18 cellular contexts compared by ENCODE assay signal in the genomic region with DNA sequence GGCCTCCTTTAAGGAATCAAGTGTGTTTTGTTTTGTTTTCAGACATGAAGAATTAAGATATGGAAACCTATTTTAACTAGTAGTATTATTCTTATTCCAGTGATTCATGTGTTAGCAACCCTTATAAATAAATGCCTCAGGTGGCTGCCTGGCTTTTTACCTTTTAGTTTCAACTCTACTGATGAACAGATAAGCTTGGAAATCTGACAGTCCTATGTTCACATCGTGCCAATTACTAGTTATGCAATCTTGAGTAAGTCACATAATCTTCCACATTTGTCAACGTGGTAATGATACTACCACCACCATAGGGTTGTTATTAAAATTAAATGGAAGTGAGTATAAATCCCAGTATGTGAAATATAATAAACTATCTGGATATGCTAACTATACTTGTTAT.
DNase-seq lines count a peak whose midpoint lies in the region; ATAC-seq and TF ChIP-seq lines count a peak whose summit lies in the region.
"Had no signal": no experiment of that assay in that cellular context is flagged by ENCODE, and none has a peak within 500 bp of the region (broad histone marks: within the 10 kb centered on the region; RNA-seq: fewer than 3 reads in every experiment).

No MANE protein-coding gene starts in this region.

- H3K36me3 ChIP-seq in right atrium auricular region (no peaks in the 10 kb centered on the region), left lung (no peaks in the 10 kb centered on the region), thyroid gland (no peaks in the 10 kb centered on the region)
- H3K36me3 ChIP-seq: vagina had no signal

- TF ChIP-seq CTCF in right atrium auricular region (IDR thresholded peaks at IDR 0.05), result no peak
- no peak for TF ChIP-seq CTCF in VCaP (conservative IDR thresholded peaks at IDR 0.05)
- TF ChIP-seq CTCF in left lung (IDR thresholded peaks at IDR 0.05), result no peak
- TF ChIP-seq CTCF in thyroid gland (IDR thresholded peaks at IDR 0.05), result no peak

- H3K9me3 ChIP-seq in right atrium auricular region, result no peaks in the 10 kb centered on the region
- no peaks in the 10 kb centered on the region for H3K9me3 ChIP-seq in left lung
- no peaks in the 10 kb centered on the region for H3K9me3 ChIP-seq in thyroid gland
- H3K9me3 ChIP-seq: vagina had no signal

- WGBS in thyroid gland, 2 donors, result 34 to 45% methylated on average over 2 of the region's 2 CpGs

- DNase-seq in right atrium auricular region (ENCODE audit: low spot score), result no peak
- DNase-seq in Right ventricle myocardium inferior (ENCODE audit: missing footprints), result no peak
- no peak for DNase-seq in left lung
- DNase-seq in thyroid gland, result no peak
- no peak for DNase-seq in stimulated activated CD4-positive, alpha-beta T cell treated with anti-CD3 and anti-CD28 coated beads, Interleukin-15, amount 100 ng/mL, for 24 hours
- DNase-seq in SHP77 treated with DMSO at 0.1 percent for 48 hours (lab: John Stamatoyannopoulos, UW), result no peak
- DNase-seq: activated CD4-positive, alpha-beta T cell treated with anti-CD3 and anti-CD28 coated beads for 48 hours; activated naive CD4-positive, alpha-beta T cell treated with anti-CD3 and anti-CD28 coated beads for 36 hours; activated T-cell treated with anti-CD3 and anti-CD28 coated beads for 4 hours; CD4-positive, alpha-beta memory T cell; DMS79 treated with DMSO at 0.1 percent for 48 hours; H9; NCI-H1930 had no signal

- intact Hi-C loops in Right ventricle myocardium inferior (cut with DNase I), result loop anchor here (2.0 to 5.0 kb wide), 2 partner anchors 13 to 65 kb away; partner anchors contain the start of gene TBC1D4
- intact Hi-C loops in left lung (cut with DNase I), result no loop called here
- intact Hi-C loops in thyroid gland (cut with DNase I), result no loop called here

- peaks cover 0 to 67% of the 10 kb centered on the region in 2 donors for H3K4me1 ChIP-seq in right atrium auricular region
- H3K4me1 ChIP-seq in left lung, result peaks cover 15 to 28% of the 10 kb centered on the region in 2 donors
- H3K4me1 ChIP-seq in thyroid gland, result peaks cover 61 to 71% of the 10 kb centered on the region in 2 donors

- H3K27me3 ChIP-seq in right atrium auricular region (no peaks in the 10 kb centered on the region), left lung (no peaks in the 10 kb centered on the region), thyroid gland (no peaks in the 10 kb centered on the region)
- H3K27me3 ChIP-seq: vagina had no signal

- H3K27ac ChIP-seq in right atrium auricular region, result peak overlapping the region; percentile 60 to 76
- 0 out of 2 replicates have a peak overlapping the region, but pooled peaks have one; percentile 9 for H3K27ac ChIP-seq in VCaP
- peak overlapping the region in 1 of 2 donors; percentile 61 for H3K27ac ChIP-seq in left lung
- peak overlapping the region; percentile 55 to 76 (median 72) for H3K27ac ChIP-seq in thyroid gland
- H3K27ac ChIP-seq: vagina had no signal

- H3K4me3 ChIP-seq in right atrium auricular region (no peak overlapping the region), left lung (no peak overlapping the region), thyroid gland (replicated peaks in 1 of 3) (no peak overlapping the region)
- H3K4me3 ChIP-seq: coronary artery, vagina had no signal

- no peak for ATAC-seq in Right ventricle myocardium inferior
- peak; percentile 10 for ATAC-seq in left lung
- ATAC-seq in HG03175 (IDR thresholded peaks at IDR 0.05; ENCODE audit: unreplicated experiment), result no peak
- ATAC-seq: SK-N-SH treated with all-trans-retinoic acid at 6 μM for 48 hours had no signal

- TF ChIP-seq POLR2A in thyroid gland (IDR thresholded peaks at IDR 0.05), result no peak
